In the genomic region with DNA sequence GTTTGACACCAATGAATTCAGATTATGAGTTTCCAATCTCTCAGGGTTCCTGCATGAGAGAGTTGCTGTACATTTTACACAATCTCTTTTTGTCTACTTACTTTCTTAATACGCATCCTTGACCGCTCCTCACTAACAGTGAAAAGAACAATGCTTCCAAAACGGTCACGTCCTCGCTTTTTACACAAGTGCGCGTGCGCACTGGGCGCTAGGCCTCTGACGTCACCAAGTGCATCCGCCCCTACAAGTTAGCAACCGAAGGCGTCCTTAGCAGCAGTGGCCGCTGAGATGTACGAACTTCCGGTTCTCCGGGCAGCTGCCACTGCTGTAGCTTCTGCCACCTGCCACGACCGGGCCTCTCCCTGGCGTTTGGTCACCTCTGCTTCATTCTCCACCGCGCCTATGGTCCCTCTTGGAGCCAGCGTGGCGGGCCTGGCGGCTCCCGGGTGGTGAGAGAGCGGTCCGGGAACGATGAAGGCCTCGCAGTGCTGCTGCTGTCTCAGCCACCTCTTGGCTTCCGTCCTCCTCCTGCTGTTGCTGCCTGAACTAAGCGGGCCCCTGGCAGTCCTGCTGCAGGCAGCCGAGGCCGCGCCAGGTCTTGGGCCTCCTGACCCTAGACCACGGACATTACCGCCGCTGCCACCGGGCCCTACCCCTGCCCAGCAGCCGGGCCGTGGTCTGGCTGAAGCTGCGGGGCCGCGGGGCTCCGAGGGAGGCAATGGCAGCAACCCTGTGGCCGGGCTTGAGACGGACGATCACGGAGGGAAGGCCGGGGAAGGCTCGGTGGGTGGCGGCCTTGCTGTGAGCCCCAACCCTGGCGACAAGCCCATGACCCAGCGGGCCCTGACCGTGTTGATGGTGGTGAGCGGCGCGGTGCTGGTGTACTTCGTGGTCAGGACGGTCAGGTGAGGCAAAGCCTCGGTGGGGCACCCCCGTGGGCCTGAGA, we compare ENCODE assay signal across 8 cellular contexts. TPM values are rescaled to one million over a fixed set of nuclear protein-coding genes. Genes with fewer than 3 reads are reported as not detected.
A peak's percentile ranks its signal among the peaks of the same experiment; 100 is the strongest.
DNase-seq lines count a peak whose midpoint lies in the region; ATAC-seq and TF ChIP-seq lines count a peak whose summit lies in the region.

A gene (plus strand): TSS at position 315 of the 946 bp plus-strand sequence. CDS start 157 bp downstream, at position 472.

- peak within 1 kb of the TSS; percentile 68 to 92 (median 82) for H3K9ac ChIP-seq in BLaER1 treated with 17β-estradiol and CSF1 and Interleukin-3, amounts not matched to agents 10 nM and 100 nM

- DNase-seq in NCI-H748 treated with DMSO at 0.1 percent for 48 hours (lab: John Stamatoyannopoulos, UW) = peak; percentile 95
- peak; percentile 93 to 94 for DNase-seq in activated CD4-positive, alpha-beta T cell treated with anti-CD3 and anti-CD28 coated beads, Interleukin-2, amount 50 U/mL, for 48 hours
- DNase-seq in dorsolateral prefrontal cortex = peak; percentile 92 to 98 (median 96)
- peak; percentile 97 to 98 (median 98) for DNase-seq in right lobe of liver
- peak; percentile 90 to 91 for DNase-seq in stimulated activated CD4-positive, alpha-beta T cell treated with anti-CD3 and anti-CD28 coated beads, Interleukin-4, amount 100 ng/mL, for 4 hours

- peak within 1 kb of the TSS; percentile 91 to 100 (median 97) for H3K4me2 ChIP-seq in BLaER1 treated with 17β-estradiol and CSF1 and Interleukin-3, amounts not matched to agents 10 nM and 100 nM

- WGBS in right lobe of liver (ENCODE audit: insufficient coverage, low coverage, low lambda C conversion rate, missing lambda C conversion rate) = 0% methylated on average over 22 of the region's 62 CpGs

- peak within 1 kb of the TSS; percentile 73 to 85 (median 80) for H3K27ac ChIP-seq in BLaER1 treated with 17β-estradiol and CSF1 and Interleukin-3, amounts not matched to agents 10 nM and 100 nM
- peak within 1 kb of the TSS; percentile 21 to 94 (median 83) for H3K27ac ChIP-seq in dorsolateral prefrontal cortex
- H3K27ac ChIP-seq in right lobe of liver = peak within 1 kb of the TSS; percentile 74 to 84 (median 80)

- intact Hi-C loops in dorsolateral prefrontal cortex (cut with DNase I) = no loop called here
- intact Hi-C loops in right lobe of liver (cut with DNase I) = no loop called here

- 0 out of 22 replicates have a peak, but pooled peaks cover 0 to 2% (median 0%) of the 10 kb centered on the region in 11 experiments for H4K20me1 ChIP-seq in BLaER1 treated with 17β-estradiol and CSF1 and Interleukin-3, amounts not matched to agents 10 nM and 100 nM

- ATAC-seq in GM19372 (IDR thresholded peaks at IDR 0.05; ENCODE audit: low read depth, unreplicated experiment) = peak; percentile 97
- peak; percentile 97 for ATAC-seq in HG03558 (IDR thresholded peaks at IDR 0.05; ENCODE audit: extremely low read depth, unreplicated experiment)
- peak; percentile 97 to 98 (median 98) for ATAC-seq in right lobe of liver

- no peaks in the 10 kb centered on the region for H3K36me3 ChIP-seq in BLaER1 treated with 17β-estradiol and CSF1 and Interleukin-3, amounts not matched to agents 10 nM and 100 nM
- no peaks in the 10 kb centered on the region for H3K36me3 ChIP-seq in right lobe of liver

- peak within 1 kb of the TSS; percentile 71 to 90 (median 81) for H3K4me3 ChIP-seq in BLaER1 treated with 17β-estradiol and CSF1 and Interleukin-3, amounts not matched to agents 10 nM and 100 nM
- H3K4me3 ChIP-seq in dorsolateral prefrontal cortex (peak within 1 kb of the TSS; percentile 58 to 99 (median 86)), right lobe of liver (peak within 1 kb of the TSS; percentile 78 to 87 (median 79))

- peaks cover 10 to 25% (median 20%) of the 10 kb centered on the region in 10 experiments for H3K4me1 ChIP-seq in BLaER1 treated with 17β-estradiol and CSF1 and Interleukin-3, amounts not matched to agents 10 nM and 100 nM
- H3K4me1 ChIP-seq in right lobe of liver = peaks cover 0 to 12% (median 6%) of the 10 kb centered on the region in 4 donors

- peak; percentile 57 for TF ChIP-seq POLR2A in right lobe of liver (IDR thresholded peaks at IDR 0.05)

- H3K9me3 ChIP-seq in BLaER1 treated with 17β-estradiol and CSF1 and Interleukin-3, amounts not matched to agents 10 nM and 100 nM (replicated peaks in 1 of 11) = peaks cover 13 to 20% (median 15%) of the 10 kb centered on the region in 11 experiments; a peak in 20 of 22 replicates
- H3K9me3 ChIP-seq in right lobe of liver = peaks cover 0 to 1% (median 0%) of the 10 kb centered on the region in 4 donors

- TF ChIP-seq CTCF in dorsolateral prefrontal cortex (IDR thresholded peaks at IDR 0.05 in 54 of 56, conservative IDR thresholded peaks at IDR 0.05 in 2 of 56; ENCODE audit: low read depth in 1 of 56, partially characterized antibody in 56 of 56) = peak in 16 of 56 donors; percentile 7 to 38 (median 17)
- TF ChIP-seq CTCF in right lobe of liver (IDR thresholded peaks at IDR 0.05) = no peak

- no peaks in the 10 kb centered on the region for H3K27me3 ChIP-seq in BLaER1 treated with 17β-estradiol and CSF1 and Interleukin-3, amounts not matched to agents 10 nM and 100 nM
- H3K27me3 ChIP-seq in dorsolateral prefrontal cortex (no peaks in the 10 kb centered on the region), right lobe of liver (no peaks in the 10 kb centered on the region)

RNA-seq across cellular contexts. Expression of the gene that starts here (rescaled TPM):
- total RNA-seq in dorsolateral prefrontal cortex (10 to 100 TPM in 119 of 120 experiments, 1 to 10 TPM in 1; 9.0 to 38.4 (median 24.8) TPM), right lobe of liver (10 to 100 TPM in 2 of 6 experiments, 1 to 10 TPM in 4; 7.2 to 11.8 (median 8.4) TPM)

Comparison
In these comparisons a context has a peak if more than half of its experiments do, and no peak if none do; other contexts are left out.
1. Peak in every context shown above with its lines: DNase-seq, ATAC-seq, H3K4me3 ChIP-seq and H3K27ac ChIP-seq.